8 cellular contexts compared by ENCODE assay signal in genomic region chr15:74906193-74906449, GRCh38. TPM values are rescaled to one million over a fixed set of nuclear protein-coding genes. Genes with fewer than 3 reads are reported as not detected.
A peak's percentile ranks its signal among the peaks of the same experiment; 100 is the strongest.
DNase-seq lines count a peak whose midpoint lies in the region; ATAC-seq, FAIRE-seq and TF ChIP-seq lines count a peak whose summit lies in the region.

No MANE protein-coding gene starts in this region.

- H3K27ac ChIP-seq in DND-41 (ENCODE audit: low read length) (peak overlapping the region; percentile 72), Panc1 (ENCODE audit: low read length) (peak overlapping the region; percentile 95), HepG2 (ENCODE audit: extremely low read length, insufficient read depth, low read length) (peak overlapping the region; percentile 76)

- no peak; a peak in 1 of 4 replicates for TF ChIP-seq POLR2A in HepG2 (IDR thresholded peaks at IDR 0.05; ENCODE audit: insufficient read depth in 1 of 2, low read depth in 2 of 2, low read length in 2 of 2)

- TF ChIP-seq EP300 in HepG2 (IDR thresholded peaks at IDR 0.05; ENCODE audit: low read depth in 2 of 2, low read length in 2 of 2) = no peak
- TF ChIP-seq EP300 in HepG2 (CRISPR knock-in tag; IDR thresholded peaks at IDR 0.05; ENCODE audit: borderline replicate concordance) = no peak

- WGBS in HepG2 (ENCODE audit: low lambda C conversion rate) = 0% methylated on average over 1 of the region's 17 CpGs

- CTCF ChIA-PET in Panc1 (lab: Charles Lee) = interaction anchor here (0.6 to 0.7 kb wide), 3 partner anchors 105 to 194 kb away, joined by 3 to 4 read pairs (median 3); no protein-coding TSS in a partner anchor
- CTCF ChIA-PET in HepG2 (lab: Yijun Ruan, JAX; ENCODE audit: low intra/inter-chr PET ratio, low total read pairs) = interaction anchor here (1.1 kb wide), 1 partner anchor 44 kb away, joined by 3 read pairs; no protein-coding TSS in a partner anchor

- H3K4me3 Mint-ChIP-seq in central memory CD8-positive, alpha-beta T cell = peak overlapping the region; percentile 99
- H3K4me3 Mint-ChIP-seq in stimulated activated naive CD8-positive, alpha-beta T cell treated with anti-CD3 and anti-CD28 coated beads, Interleukin-15, amount 100 ng/mL, for 72 hours = peak overlapping the region; percentile 98 to 99

- DNase-seq in DND-41 (peak; percentile 46), HAP-1 (ENCODE audit: low spot score in 2 of 2) (peak in 1 of 2 experiments; percentile 79), Panc1 (ENCODE audit: low read depth, low spot score) (no peak), HepG2 (ENCODE audit: low spot score) (no peak), RCC 7860 (ENCODE audit: low spot score) (no peak)
- DNase-seq in central memory CD8-positive, alpha-beta T cell (ENCODE audit: low spot score in 2 of 2) = peak in 1 of 2 donors; percentile 20
- peak in 1 of 2 donors; percentile 33 for DNase-seq in stimulated activated naive CD8-positive, alpha-beta T cell treated with anti-CD3 and anti-CD28 coated beads, Interleukin-15, amount 100 ng/mL, for 72 hours
- DNase-seq in NK-92 treated with Interleukin-12 subunit alpha and Interleukin-12 subunit beta, amount 100 ng/mL, for 24 hours (lab: John Stamatoyannopoulos, UW) = no peak

- H3K9ac ChIP-seq in DND-41 (ENCODE audit: low read depth, low read length) (peak overlapping the region; percentile 86), HepG2 (ENCODE audit: insufficient read depth, low read depth, low read length) (peak overlapping the region; percentile 77)

- peak; percentile 68 for ATAC-seq in DND-41 (ENCODE audit: insufficient read depth, low read depth)
- ATAC-seq in Panc1 = peak; percentile 51
- ATAC-seq in central memory CD8-positive, alpha-beta T cell (replicated peaks; ENCODE audit: extremely low read depth, poor library complexity, severe bottlenecking) = peak; percentile 41
- peak; percentile 42 for ATAC-seq in HepG2
- ATAC-seq in stimulated activated naive CD8-positive, alpha-beta T cell treated with anti-CD3 and anti-CD28 coated beads, Interleukin-15, amount 100 ng/mL, for 72 hours = peak; percentile 51

- H3K36me3 Mint-ChIP-seq in central memory CD8-positive, alpha-beta T cell (ENCODE audit: insufficient read depth) = peaks cover 11% of the 10 kb centered on the region

- peak overlapping the region; percentile 93 for H2AFZ ChIP-seq in DND-41 (ENCODE audit: low read depth, low read length)
- no peak overlapping the region for H2AFZ ChIP-seq in HepG2 (ENCODE audit: low read length)

- H3K36me3 ChIP-seq in DND-41 (ENCODE audit: insufficient read depth, low read length) = peaks cover 37% of the 10 kb centered on the region
- H3K36me3 ChIP-seq in HAP-1 (replicated peaks) = peaks cover 75% of the 10 kb centered on the region
- H3K36me3 ChIP-seq in Panc1 (ENCODE audit: control insufficient read depth, insufficient read depth, low read length) = peaks cover 18% of the 10 kb centered on the region; the same call in 1 of the 2 replicates
- peaks cover 11 to 32% of the 10 kb centered on the region in 2 experiments for H3K36me3 ChIP-seq in HepG2 (replicated peaks in 1 of 2; ENCODE audit: control insufficient read depth in 1 of 2, insufficient read depth in 2 of 2, low read length in 2 of 2)

- H3K9me3 ChIP-seq in DND-41 (ENCODE audit: insufficient read depth, low read length, severe bottlenecking) = no peaks in the 10 kb centered on the region
- no peaks in the 10 kb centered on the region for H3K9me3 ChIP-seq in HAP-1
- no peaks in the 10 kb centered on the region for H3K9me3 ChIP-seq in Panc1 (ENCODE audit: control insufficient read depth, insufficient read depth, low read depth, low read length)
- H3K9me3 ChIP-seq in HepG2 (ENCODE audit: low read length) = no peaks in the 10 kb centered on the region

- H3K4me1 ChIP-seq in DND-41 (ENCODE audit: insufficient read depth, low read length) (peaks cover 27% of the 10 kb centered on the region), HAP-1 (peaks cover 16% of the 10 kb centered on the region), Panc1 (ENCODE audit: control insufficient read depth, insufficient read depth, low read length) (peaks cover 13% of the 10 kb centered on the region), HepG2 (ENCODE audit: insufficient read depth, low read length) (peaks cover 36% of the 10 kb centered on the region)

- H4K20me1 ChIP-seq in DND-41 (ENCODE audit: insufficient read depth, low read length) = no peaks in the 10 kb centered on the region
- no peaks in the 10 kb centered on the region for H4K20me1 ChIP-seq in HepG2 (ENCODE audit: insufficient read depth, low read length)

- no TSS peak for BruUV-seq in Panc1 (replicated peaks; lab: Mats Ljungman, UMichigan)
- no TSS peak for BruUV-seq in HepG2 (replicated peaks; lab: Mats Ljungman, UMichigan)

- H3K27me3 Mint-ChIP-seq in central memory CD8-positive, alpha-beta T cell = no peaks in the 10 kb centered on the region
- H3K27me3 Mint-ChIP-seq in stimulated activated naive CD8-positive, alpha-beta T cell treated with anti-CD3 and anti-CD28 coated beads, Interleukin-15, amount 100 ng/mL, for 72 hours = no peaks in the 10 kb centered on the region

- peak overlapping the region; percentile 69 to 73 for H3K4me3 ChIP-seq in DND-41 (ENCODE audit: low read depth in 1 of 2, low read length in 2 of 2)
- H3K4me3 ChIP-seq in HAP-1 = peak overlapping the region; percentile 86
- peak overlapping the region; percentile 89 to 94 for H3K4me3 ChIP-seq in Panc1 (ENCODE audit: low read depth in 2 of 2, low read length in 2 of 2)
- peak overlapping the region; percentile 85 to 91 (median 88) for H3K4me3 ChIP-seq in HepG2 (replicated peaks in 1 of 3; ENCODE audit: insufficient read depth in 1 of 3, low read depth in 2 of 3, low read length in 3 of 3)

- FAIRE-seq in HepG2 (lab: Jason Lieb, UNC) (no peak), RCC 7860 (lab: Jason Lieb, UNC) (no peak)

- intact Hi-C loops in Panc1 (cut with micrococcal nuclease; ENCODE audit: unreplicated experiment) = no loop called here
- intact Hi-C loops in HepG2 (cut with micrococcal nuclease; ENCODE audit: unreplicated experiment) = loop anchor here (5.0 kb wide), 1 partner anchor 46 kb away; no protein-coding TSS in a partner anchor

- POLR2A ChIA-PET in Panc1 (lab: Charles Lee) (interaction anchor here (0.6 kb wide), 1 partner anchor 33 kb away, joined by 9 read pairs; no protein-coding TSS in a partner anchor), HepG2 (lab: Yijun Ruan, JAX) (interaction anchor here (0.6 to 2.5 kb wide), 17 partner anchors 9 to 135 kb away, joined by 3 to 28 read pairs (median 5); partner anchors contain the start of genes COX5A, MPI, PPCDC and SCAMP2)

- H3K79me2 ChIP-seq in DND-41 (ENCODE audit: insufficient read depth, low read length) = peaks cover 22% of the 10 kb centered on the region
- peaks cover 16% of the 10 kb centered on the region for H3K79me2 ChIP-seq in HepG2 (ENCODE audit: insufficient read depth, low read length)

- no peak for TF ChIP-seq RAD21 in HepG2 (CRISPR knock-in tag; IDR thresholded peaks at IDR 0.05)

- peak overlapping the region; percentile 68 for H3K4me2 ChIP-seq in DND-41 (ENCODE audit: insufficient read depth, low read length)
- peak overlapping the region; percentile 81 for H3K4me2 ChIP-seq in HepG2 (ENCODE audit: low read depth, low read length)

- H3K9me3 Mint-ChIP-seq in central memory CD8-positive, alpha-beta T cell = no peaks in the 10 kb centered on the region
- H3K9me3 Mint-ChIP-seq in stimulated activated naive CD8-positive, alpha-beta T cell treated with anti-CD3 and anti-CD28 coated beads, Interleukin-15, amount 100 ng/mL, for 72 hours = no peaks in the 10 kb centered on the region

- TF ChIP-seq CTCF in DND-41 (IDR thresholded peaks at IDR 0.05; ENCODE audit: borderline replicate concordance, extremely low read depth, low read length, poor library complexity, severe bottlenecking) (no peak), Panc1 (IDR thresholded peaks at IDR 0.05) (no peak), HepG2 (CRISPR knock-in tag; IDR thresholded peaks at IDR 0.05) (no peak)

- H3K4me1 Mint-ChIP-seq in central memory CD8-positive, alpha-beta T cell = peaks cover 27% of the 10 kb centered on the region
- peaks cover 32% of the 10 kb centered on the region for H3K4me1 Mint-ChIP-seq in stimulated activated naive CD8-positive, alpha-beta T cell treated with anti-CD3 and anti-CD28 coated beads, Interleukin-15, amount 100 ng/mL, for 72 hours

- in situ Hi-C loops in HAP-1 (cut with MboI; ENCODE audit: low sequenced_read_pairs) (no loop called here), Panc1 (cut with HindIII; ENCODE audit: low pct_unique_long_range_greater_than_20kb, low sequenced_read_pairs) (no loop called here), HepG2 (cut with HindIII; ENCODE audit: extremely low pct_ligation_motif_present, low pct_unique_long_range_greater_than_20kb) (no loop called here)

- peak overlapping the region; percentile 98 for H3K27ac Mint-ChIP-seq in central memory CD8-positive, alpha-beta T cell (ENCODE audit: low read depth)
- H3K27ac Mint-ChIP-seq in stimulated activated naive CD8-positive, alpha-beta T cell treated with anti-CD3 and anti-CD28 coated beads, Interleukin-15, amount 100 ng/mL, for 72 hours = peak overlapping the region; percentile 82 to 91

- no peaks in the 10 kb centered on the region for H3K27me3 ChIP-seq in DND-41 (ENCODE audit: insufficient read depth, low read length, poor library complexity)
- no peaks in the 10 kb centered on the region for H3K27me3 ChIP-seq in HAP-1 (ENCODE audit: low read depth)
- H3K27me3 ChIP-seq in Panc1 (ENCODE audit: control insufficient read depth, insufficient read depth, low read length) = no peaks in the 10 kb centered on the region
- no peaks in the 10 kb centered on the region; a peak in 1 of 5 replicates for H3K27me3 ChIP-seq in HepG2 (ENCODE audit: control insufficient read depth in 1 of 2, insufficient read depth in 2 of 2, low read length in 2 of 2)

RNA-seq across cellular contexts. Expression of gene FAM219B, which starts 0.5 kb away (rescaled TPM):
- total RNA-seq in Panc1 (2021; ENCODE audit: unreplicated experiment) = 68.6 TPM
- polyA plus RNA-seq in Panc1 (2012; ENCODE audit: insufficient read length) = 41.2 TPM
- 18.0 and 36.6 TPM in 2 replicates for total RNA-seq in HepG2 (2016; rRNA removed; fragmentation: Illumina TruSeq; extraction: Trizol)
- 14.9 and 16.5 TPM in 2 replicates for total RNA-seq in HepG2 (2016; cell fraction: cytosol; rRNA removed; fragmentation: Illumina TruSeq; extraction: Trizol; ENCODE audit: low read depth)
- total RNA-seq in HepG2 (2016; cell fraction: insoluble cytoplasmic fraction; rRNA removed; fragmentation: Illumina TruSeq; extraction: Trizol) = 26.3 and 28.5 TPM in 2 replicates
- total RNA-seq in HepG2 (2016; cell fraction: membrane; rRNA removed; fragmentation: Illumina TruSeq; extraction: Trizol) = 34.0 and 34.5 TPM in 2 replicates
- total RNA-seq in HepG2 (2016; cell fraction: nucleus; rRNA removed; fragmentation: Illumina TruSeq; extraction: Trizol) = 36.5 and 50.4 TPM in 2 replicates
- polyA plus RNA-seq in HepG2 (2011; rRNA removed) = 50.2 and 52.3 TPM in 2 replicates
- polyA plus RNA-seq in HepG2 (2011; cell fraction: cytosol; rRNA removed) = 28.4 and 30.8 TPM in 2 replicates
- 176 and 185 TPM in 2 replicates for polyA plus RNA-seq in HepG2 (2011; cell fraction: nucleus; rRNA removed)
- polyA plus RNA-seq in HepG2 (2012) = 21.6 and 28.8 TPM in 2 replicates
- 9.6 and 12.3 TPM in 2 replicates for polyA plus RNA-seq in HepG2 (2016; cell fraction: cytosol; fragmentation: Illumina TruSeq; extraction: Trizol; ENCODE audit: low read depth)
- 16.8 and 18.6 TPM in 2 replicates for polyA plus RNA-seq in HepG2 (2016; cell fraction: insoluble cytoplasmic fraction; fragmentation: Illumina TruSeq; extraction: Trizol; ENCODE audit: low read depth)
- 21.3 and 21.8 TPM in 2 replicates for polyA plus RNA-seq in HepG2 (2016; cell fraction: membrane; fragmentation: Illumina TruSeq; extraction: Trizol; ENCODE audit: low read depth)
- polyA plus RNA-seq in HepG2 (2016; cell fraction: nucleus; fragmentation: Illumina TruSeq; extraction: Trizol; ENCODE audit: insufficient read depth, low read depth) = 53.3 TPM in 2 replicates
- 48.2 and 65.5 TPM in 2 replicates for polyA minus RNA-seq in HepG2 (2011; rRNA and poly(A)+ RNA removed; ENCODE audit: low replicate concordance)
- polyA minus RNA-seq in HepG2 (2011; cell fraction: cytosol; rRNA and poly(A)+ RNA removed) = 9.3 and 14.4 TPM in 2 replicates
- polyA minus RNA-seq in HepG2 (2011; cell fraction: nucleus; rRNA and poly(A)+ RNA removed) = 30.9 and 39.9 TPM in 2 replicates

RNA-seq across cellular contexts. Expression of gene MPI, which starts 16.3 kb away (rescaled TPM):
- total RNA-seq in Panc1 (2021; ENCODE audit: unreplicated experiment) (45.8 TPM), HepG2 (2016; rRNA removed; fragmentation: Illumina TruSeq; extraction: Trizol) (36.9 and 49.7 TPM in 2 replicates)
- polyA plus RNA-seq in Panc1 (2012; ENCODE audit: insufficient read length) = 80.7 TPM
- total RNA-seq in HepG2 (2016; cell fraction: cytosol; rRNA removed; fragmentation: Illumina TruSeq; extraction: Trizol; ENCODE audit: low read depth) = 14.9 and 19.2 TPM in 2 replicates
- total RNA-seq in HepG2 (2016; cell fraction: insoluble cytoplasmic fraction; rRNA removed; fragmentation: Illumina TruSeq; extraction: Trizol) = 41.4 and 51.3 TPM in 2 replicates
- 19.0 and 24.4 TPM in 2 replicates for total RNA-seq in HepG2 (2016; cell fraction: membrane; rRNA removed; fragmentation: Illumina TruSeq; extraction: Trizol)
- 19.5 and 27.2 TPM in 2 replicates for total RNA-seq in HepG2 (2016; cell fraction: nucleus; rRNA removed; fragmentation: Illumina TruSeq; extraction: Trizol)
- polyA plus RNA-seq in HepG2 (2011; rRNA removed) = 63.5 and 66.7 TPM in 2 replicates
- 68.2 and 75.7 TPM in 2 replicates for polyA plus RNA-seq in HepG2 (2011; cell fraction: cytosol; rRNA removed)
- polyA plus RNA-seq in HepG2 (2011; cell fraction: nucleus; rRNA removed) = 79.4 and 82.3 TPM in 2 replicates
- polyA plus RNA-seq in HepG2 (2012) = 35.5 and 45.4 TPM in 2 replicates
- polyA plus RNA-seq in HepG2 (2016; cell fraction: cytosol; fragmentation: Illumina TruSeq; extraction: Trizol; ENCODE audit: low read depth) = 11.8 and 13.8 TPM in 2 replicates
- polyA plus RNA-seq in HepG2 (2016; cell fraction: insoluble cytoplasmic fraction; fragmentation: Illumina TruSeq; extraction: Trizol; ENCODE audit: low read depth) = 52.7 and 54.7 TPM in 2 replicates
- 18.4 and 18.9 TPM in 2 replicates for polyA plus RNA-seq in HepG2 (2016; cell fraction: membrane; fragmentation: Illumina TruSeq; extraction: Trizol; ENCODE audit: low read depth)
- 25.9 and 30.1 TPM in 2 replicates for polyA plus RNA-seq in HepG2 (2016; cell fraction: nucleus; fragmentation: Illumina TruSeq; extraction: Trizol; ENCODE audit: insufficient read depth, low read depth)
- 129 and 146 TPM in 2 replicates for polyA minus RNA-seq in HepG2 (2011; rRNA and poly(A)+ RNA removed; ENCODE audit: low replicate concordance)
- polyA minus RNA-seq in HepG2 (2011; cell fraction: cytosol; rRNA and poly(A)+ RNA removed) = 28.5 and 36.3 TPM in 2 replicates
- polyA minus RNA-seq in HepG2 (2011; cell fraction: nucleus; rRNA and poly(A)+ RNA removed) = 54.8 and 73.8 TPM in 2 replicates

RNA-seq across cellular contexts. Expression of gene COX5A, which starts 31.8 kb away (rescaled TPM):
- total RNA-seq in Panc1 (2021; ENCODE audit: unreplicated experiment) = 353 TPM
- 349 TPM for polyA plus RNA-seq in Panc1 (2012; ENCODE audit: insufficient read length)
- 217 and 218 TPM in 2 replicates for total RNA-seq in HepG2 (2016; rRNA removed; fragmentation: Illumina TruSeq; extraction: Trizol)
- total RNA-seq in HepG2 (2016; cell fraction: cytosol; rRNA removed; fragmentation: Illumina TruSeq; extraction: Trizol; ENCODE audit: low read depth) = 117 and 120 TPM in 2 replicates
- total RNA-seq in HepG2 (2016; cell fraction: insoluble cytoplasmic fraction; rRNA removed; fragmentation: Illumina TruSeq; extraction: Trizol) = 207 and 224 TPM in 2 replicates
- total RNA-seq in HepG2 (2016; cell fraction: membrane; rRNA removed; fragmentation: Illumina TruSeq; extraction: Trizol) = 128 and 130 TPM in 2 replicates
- 98.7 and 101 TPM in 2 replicates for total RNA-seq in HepG2 (2016; cell fraction: nucleus; rRNA removed; fragmentation: Illumina TruSeq; extraction: Trizol)
- polyA plus RNA-seq in HepG2 (2011; rRNA removed) = 132 and 158 TPM in 2 replicates
- polyA plus RNA-seq in HepG2 (2011; cell fraction: cytosol; rRNA removed) = 156 and 163 TPM in 2 replicates
- 70.3 and 75.2 TPM in 2 replicates for polyA plus RNA-seq in HepG2 (2011; cell fraction: nucleus; rRNA removed)
- polyA plus RNA-seq in HepG2 (2012) = 264 and 279 TPM in 2 replicates
- polyA plus RNA-seq in HepG2 (2016; cell fraction: cytosol; fragmentation: Illumina TruSeq; extraction: Trizol; ENCODE audit: low read depth) = 273 and 293 TPM in 2 replicates
- 379 and 384 TPM in 2 replicates for polyA plus RNA-seq in HepG2 (2016; cell fraction: insoluble cytoplasmic fraction; fragmentation: Illumina TruSeq; extraction: Trizol; ENCODE audit: low read depth)
- polyA plus RNA-seq in HepG2 (2016; cell fraction: membrane; fragmentation: Illumina TruSeq; extraction: Trizol; ENCODE audit: low read depth) = 251 and 264 TPM in 2 replicates
- polyA plus RNA-seq in HepG2 (2016; cell fraction: nucleus; fragmentation: Illumina TruSeq; extraction: Trizol; ENCODE audit: insufficient read depth, low read depth) = 250 and 258 TPM in 2 replicates
- 21.4 and 51.3 TPM in 2 replicates for polyA minus RNA-seq in HepG2 (2011; rRNA and poly(A)+ RNA removed; ENCODE audit: low replicate concordance)
- polyA minus RNA-seq in HepG2 (2011; cell fraction: cytosol; rRNA and poly(A)+ RNA removed) = 76.2 and 81.5 TPM in 2 replicates
- polyA minus RNA-seq in HepG2 (2011; cell fraction: nucleus; rRNA and poly(A)+ RNA removed) = 23.3 and 29.7 TPM in 2 replicates

RNA-seq across cellular contexts. Expression of gene SCAMP2, which starts 33.0 kb away (rescaled TPM):
- 121 TPM for total RNA-seq in Panc1 (2021; ENCODE audit: unreplicated experiment)
- polyA plus RNA-seq in Panc1 (2012; ENCODE audit: insufficient read length) = 162 TPM
- 23.6 and 34.8 TPM in 2 replicates for total RNA-seq in HepG2 (2016; rRNA removed; fragmentation: Illumina TruSeq; extraction: Trizol)
- total RNA-seq in HepG2 (2016; cell fraction: cytosol; rRNA removed; fragmentation: Illumina TruSeq; extraction: Trizol; ENCODE audit: low read depth) = 9.6 and 11.5 TPM in 2 replicates
- 21.6 and 36.5 TPM in 2 replicates for total RNA-seq in HepG2 (2016; cell fraction: insoluble cytoplasmic fraction; rRNA removed; fragmentation: Illumina TruSeq; extraction: Trizol)
- 19.1 and 19.4 TPM in 2 replicates for total RNA-seq in HepG2 (2016; cell fraction: membrane; rRNA removed; fragmentation: Illumina TruSeq; extraction: Trizol)
- total RNA-seq in HepG2 (2016; cell fraction: nucleus; rRNA removed; fragmentation: Illumina TruSeq; extraction: Trizol) = 34.8 and 43.1 TPM in 2 replicates
- polyA plus RNA-seq in HepG2 (2011; rRNA removed) = 121 and 137 TPM in 2 replicates
- polyA plus RNA-seq in HepG2 (2011; cell fraction: cytosol; rRNA removed) = 79.1 and 105 TPM in 2 replicates
- 60.5 and 61.0 TPM in 2 replicates for polyA plus RNA-seq in HepG2 (2011; cell fraction: nucleus; rRNA removed)
- polyA plus RNA-seq in HepG2 (2012) = 46.1 and 60.6 TPM in 2 replicates
- 13.9 and 15.3 TPM in 2 replicates for polyA plus RNA-seq in HepG2 (2016; cell fraction: cytosol; fragmentation: Illumina TruSeq; extraction: Trizol; ENCODE audit: low read depth)
- polyA plus RNA-seq in HepG2 (2016; cell fraction: insoluble cytoplasmic fraction; fragmentation: Illumina TruSeq; extraction: Trizol; ENCODE audit: low read depth) = 40.8 and 49.5 TPM in 2 replicates
- polyA plus RNA-seq in HepG2 (2016; cell fraction: membrane; fragmentation: Illumina TruSeq; extraction: Trizol; ENCODE audit: low read depth) = 19.7 and 19.9 TPM in 2 replicates
- 82.6 and 86.5 TPM in 2 replicates for polyA plus RNA-seq in HepG2 (2016; cell fraction: nucleus; fragmentation: Illumina TruSeq; extraction: Trizol; ENCODE audit: insufficient read depth, low read depth)
- 153 and 215 TPM in 2 replicates for polyA minus RNA-seq in HepG2 (2011; rRNA and poly(A)+ RNA removed; ENCODE audit: low replicate concordance)
- 43.0 and 53.0 TPM in 2 replicates for polyA minus RNA-seq in HepG2 (2011; cell fraction: cytosol; rRNA and poly(A)+ RNA removed)
- polyA minus RNA-seq in HepG2 (2011; cell fraction: nucleus; rRNA and poly(A)+ RNA removed) = 19.7 and 32.7 TPM in 2 replicates

RNA-seq across cellular contexts. Expression of gene RPP25, which starts 50.5 kb away (rescaled TPM):
- total RNA-seq in Panc1 (2021; ENCODE audit: unreplicated experiment) = 40.1 TPM
- polyA plus RNA-seq in Panc1 (2012; ENCODE audit: insufficient read length) = 33.3 TPM
- 0.08 and 0.11 TPM in 2 replicates for total RNA-seq in HepG2 (2016; rRNA removed; fragmentation: Illumina TruSeq; extraction: Trizol)
- total RNA-seq in HepG2 (2016; cell fraction: cytosol; rRNA removed; fragmentation: Illumina TruSeq; extraction: Trizol; ENCODE audit: low read depth) = not detected in 2 replicates
- total RNA-seq in HepG2 (2016; cell fraction: insoluble cytoplasmic fraction; rRNA removed; fragmentation: Illumina TruSeq; extraction: Trizol) = 0.09 and 0.16 TPM in 2 replicates
- total RNA-seq in HepG2 (2016; cell fraction: membrane; rRNA removed; fragmentation: Illumina TruSeq; extraction: Trizol) = 0.12 and 0.14 TPM in 2 replicates
- total RNA-seq in HepG2 (2016; cell fraction: nucleus; rRNA removed; fragmentation: Illumina TruSeq; extraction: Trizol) = not detected in 2 replicates
- polyA plus RNA-seq in HepG2 (2011; rRNA removed) = 0.04 and 0.05 TPM in 2 replicates
- 0.09 and 0.12 TPM in 2 replicates for polyA plus RNA-seq in HepG2 (2011; cell fraction: cytosol; rRNA removed)
- 0.07 and 0.11 TPM in 2 replicates for polyA plus RNA-seq in HepG2 (2011; cell fraction: nucleus; rRNA removed)
- polyA plus RNA-seq in HepG2 (2012) = 0.07 TPM in 1 of 2 replicates, not detected in the other
- polyA plus RNA-seq in HepG2 (2016; cell fraction: cytosol; fragmentation: Illumina TruSeq; extraction: Trizol; ENCODE audit: low read depth) = 0.08 TPM in 1 of 2 replicates, not detected in the other
- polyA plus RNA-seq in HepG2 (2016; cell fraction: insoluble cytoplasmic fraction; fragmentation: Illumina TruSeq; extraction: Trizol; ENCODE audit: low read depth) = 0.08 TPM in 1 of 2 replicates, not detected in the other
- 0.08 TPM in 1 of 2 replicates, not detected in the other for polyA plus RNA-seq in HepG2 (2016; cell fraction: membrane; fragmentation: Illumina TruSeq; extraction: Trizol; ENCODE audit: low read depth)
- 0.15 TPM in 2 replicates for polyA plus RNA-seq in HepG2 (2016; cell fraction: nucleus; fragmentation: Illumina TruSeq; extraction: Trizol; ENCODE audit: insufficient read depth, low read depth)
- polyA minus RNA-seq in HepG2 (2011; rRNA and poly(A)+ RNA removed; ENCODE audit: low replicate concordance) = 0.22 and 25.9 TPM in 2 replicates
- 0.30 and 0.62 TPM in 2 replicates for polyA minus RNA-seq in HepG2 (2011; cell fraction: cytosol; rRNA and poly(A)+ RNA removed)
- 0.25 and 0.26 TPM in 2 replicates for polyA minus RNA-seq in HepG2 (2011; cell fraction: nucleus; rRNA and poly(A)+ RNA removed)
